Comparison of ENCODE assay signal across 8 cellular contexts in genomic region chr12:3299929-3300832, GRCh38.
DNase-seq lines count a peak whose midpoint lies in the region; ATAC-seq, FAIRE-seq and TF ChIP-seq lines count a peak whose summit lies in the region.

No MANE protein-coding gene starts in this region.

- WGBS in hepatocyte (ENCODE audit: low lambda C conversion rate, missing lambda C conversion rate) = 4% methylated on average over 32 of the region's 32 CpGs

- peaks cover 17% of the 10 kb centered on the region for H3K4me1 Mint-ChIP-seq in astrocyte (ENCODE audit: low read depth, unreplicated experiment)

- H3K27me3 Mint-ChIP-seq in astrocyte (ENCODE audit: low read depth, unreplicated experiment) = peaks cover 38% of the 10 kb centered on the region

- no peaks in the 10 kb centered on the region for H3K27me3 ChIP-seq in astrocyte (ENCODE audit: insufficient read depth, low read length)
- H3K27me3 ChIP-seq in hepatocyte = peaks cover 4% of the 10 kb centered on the region

- ATAC-seq in HG02642 (IDR thresholded peaks at IDR 0.05; ENCODE audit: poor library complexity, unreplicated experiment) (peak; percentile 66), HG02623 (IDR thresholded peaks at IDR 0.05; ENCODE audit: unreplicated experiment) (no peak)

- peak; percentile 98 for FAIRE-seq in astrocyte (lab: Jason Lieb, UNC)

- H3K4me3 Mint-ChIP-seq in astrocyte (ENCODE audit: unreplicated experiment) = peak overlapping the region; percentile 74

- H3K27ac ChIP-seq in astrocyte (ENCODE audit: low read depth, low read length) = peak overlapping the region; percentile 85
- peak overlapping the region; percentile 81 for H3K27ac ChIP-seq in hepatocyte

- peak overlapping the region; percentile 99 for H3K27ac Mint-ChIP-seq in astrocyte (ENCODE audit: unreplicated experiment)

- H3K9me3 ChIP-seq in astrocyte (ENCODE audit: insufficient read depth, low read depth, low read length) (no peaks in the 10 kb centered on the region), hepatocyte (ENCODE audit: low read depth) (no peaks in the 10 kb centered on the region)

- H3K4me2 ChIP-seq in astrocyte (ENCODE audit: low read length) (peak overlapping the region; percentile 84), hepatocyte (peak overlapping the region; percentile 66)

- in situ Hi-C loops in G401 (cut with HindIII; ENCODE audit: low sequenced_read_pairs) = loop anchor here (25.0 kb wide), 1 partner anchor 213 kb away; the partner anchor contains the start of gene TSPAN9

- H3K36me3 Mint-ChIP-seq in astrocyte (ENCODE audit: low read depth, unreplicated experiment) = peaks cover 2% of the 10 kb centered on the region

- TF ChIP-seq CTCF in astrocyte (IDR thresholded peaks at IDR 0.05; ENCODE audit: insufficient read depth, low read depth, low read length) = peak; percentile 93
- TF ChIP-seq CTCF in hepatocyte (IDR thresholded peaks at IDR 0.05; ENCODE audit: poor library complexity) = peak; percentile 98
- peak; percentile 98 for TF ChIP-seq CTCF in retinal pigment epithelial cell (conservative IDR thresholded peaks at IDR 0.05; ENCODE audit: low read depth, low read length)

- no peaks in the 10 kb centered on the region for H3K9me2 ChIP-seq in hepatocyte (replicated peaks; ENCODE audit: insufficient read depth)

- peaks cover 30% of the 10 kb centered on the region for H3K4me1 ChIP-seq in astrocyte (ENCODE audit: insufficient read depth, low read length)
- peaks cover 12% of the 10 kb centered on the region for H3K4me1 ChIP-seq in hepatocyte (ENCODE audit: insufficient read depth)

- peak overlapping the region; percentile 72 for H3K9ac ChIP-seq in astrocyte (ENCODE audit: low read length)

- no peaks in the 10 kb centered on the region for H4K20me1 ChIP-seq in astrocyte (ENCODE audit: insufficient read depth, low read length)
- no peaks in the 10 kb centered on the region for H4K20me1 ChIP-seq in hepatocyte (ENCODE audit: insufficient read depth, poor library complexity, severe bottlenecking)

- H2AFZ ChIP-seq in astrocyte (ENCODE audit: low read depth, low read length) (peak overlapping the region; percentile 14), hepatocyte (peak overlapping the region; percentile 6)

- H3K4me3 ChIP-seq in astrocyte (ENCODE audit: insufficient read depth, low read depth, low read length) (peak overlapping the region; percentile 30), hepatocyte (no peak overlapping the region), retinal pigment epithelial cell (ENCODE audit: low read length) (no peak overlapping the region)

- H3K79me2 ChIP-seq in astrocyte (ENCODE audit: insufficient read depth, low read length) = no peaks in the 10 kb centered on the region
- no peaks in the 10 kb centered on the region for H3K79me2 ChIP-seq in hepatocyte

- DNase-seq in G401 (ENCODE audit: low spot score) (peak; percentile 90), NCI-H1694 treated with DMSO at 0.1 percent for 48 hours (lab: John Stamatoyannopoulos, UW) (peak; percentile 87), T-helper 9 cell (peak; percentile 73), astrocyte (ENCODE audit: low read depth) (peak; percentile 95), hepatocyte (ENCODE audit: low spot score) (peak; percentile 94), retinal pigment epithelial cell (ENCODE audit: low read depth) (peak; percentile 58)

- no peaks in the 10 kb centered on the region for H3K9me3 Mint-ChIP-seq in astrocyte (ENCODE audit: unreplicated experiment)

- H3K36me3 ChIP-seq in astrocyte (ENCODE audit: insufficient read depth, low read length) (no peaks in the 10 kb centered on the region), hepatocyte (replicated peaks; ENCODE audit: insufficient read depth, low read depth) (no peaks in the 10 kb centered on the region)
